ENCODE assay signal across 8 cellular contexts in genomic region chr6:135506270-135506997, GRCh38. TPM values are rescaled to one million over a fixed set of nuclear protein-coding genes. Genes with fewer than 3 reads are reported as not detected.
A peak's percentile ranks its signal among the peaks of the same experiment; 100 is the strongest.
DNase-seq lines count a peak whose midpoint lies in the region; ATAC-seq and TF ChIP-seq lines count a peak whose summit lies in the region.

No MANE protein-coding gene starts in this region.

- no peaks in the 10 kb centered on the region for H3K9me3 Mint-ChIP-seq in immature natural killer cell

- H3K27me3 ChIP-seq in adrenal gland (no peaks in the 10 kb centered on the region), tibial artery (no peaks in the 10 kb centered on the region)

- DNase-seq in DMS 273 (lab: John Stamatoyannopoulos, UW; ENCODE audit: unreplicated experiment) (peak; percentile 74), NCI-H2227 treated with DMSO at 0.1 percent for 48 hours (lab: John Stamatoyannopoulos, UW) (peak; percentile 28), adrenal gland (no peak), immature natural killer cell (peak; percentile 41 to 58 (median 52)), tibial artery (no peak), amygdala (lab: John Stamatoyannopoulos, UW) (no peak)

- H3K36me3 ChIP-seq in adrenal gland (replicated peaks in 1 of 2): no peaks in the 10 kb centered on the region
- H3K36me3 ChIP-seq in tibial artery: no peaks in the 10 kb centered on the region

- H3K27ac ChIP-seq in adrenal gland (no peak overlapping the region), tibial artery (no peak overlapping the region)

- H3K4me1 Mint-ChIP-seq in immature natural killer cell: peaks cover 6 to 11% of the 10 kb centered on the region in 2 donors

- H3K27me3 Mint-ChIP-seq in immature natural killer cell (ENCODE audit: low read depth in 3 of 3): peaks cover 0 to 1% (median 1%) of the 10 kb centered on the region in 3 donors

- H3K4me1 ChIP-seq in adrenal gland (replicated peaks in 1 of 2) (no peaks in the 10 kb centered on the region), tibial artery (no peaks in the 10 kb centered on the region)

- no peaks in the 10 kb centered on the region for H3K36me3 Mint-ChIP-seq in immature natural killer cell

- H3K9me3 ChIP-seq in adrenal gland (replicated peaks in 1 of 3) (no peaks in the 10 kb centered on the region), tibial artery (no peaks in the 10 kb centered on the region)

- TF ChIP-seq POLR2A in adrenal gland (IDR thresholded peaks at IDR 0.05): no peak

- H3K4me3 ChIP-seq in adrenal gland (no peak overlapping the region), tibial artery (no peak overlapping the region)

- peak overlapping the region; percentile 40 to 70 (median 53) for H3K4me3 Mint-ChIP-seq in immature natural killer cell

- ATAC-seq in GM19023 (IDR thresholded peaks at IDR 0.05; ENCODE audit: unreplicated experiment): peak; percentile 88
- ATAC-seq in HG03097 (IDR thresholded peaks at IDR 0.05; ENCODE audit: low FRiP score, unreplicated experiment): peak; percentile 90

- TF ChIP-seq CTCF in adrenal gland (IDR thresholded peaks at IDR 0.05): peak; percentile 17 to 60 (median 56)
- TF ChIP-seq CTCF in tibial artery (IDR thresholded peaks at IDR 0.05): peak; percentile 41 to 46

- H3K27ac Mint-ChIP-seq in immature natural killer cell: peak overlapping the region; percentile 34 to 75 (median 47)

- intact Hi-C loops in adrenal gland (cut with DNase I): loop anchor here in 1 of 2 donors (10.0 kb wide), 1 partner anchor 728 kb away; no protein-coding TSS in a partner anchor
- intact Hi-C loops in tibial artery (cut with DNase I; ENCODE audit: low total_unique reads): loop anchor here (5.0 kb wide), 1 partner anchor 721 kb away; no protein-coding TSS in a partner anchor

- 61 to 70% (median 69%) methylated on average over 4 of the region's 4 CpGs for WGBS in adrenal gland, 4 donors

RNA-seq across cellular contexts. Expression of gene AHI1, which starts 8.9 kb away (rescaled TPM):
- 10 to 100 TPM in 7 of 8 donors, 1 to 10 TPM in 1; 9.2 to 68.7 (median 33.5) TPM for total RNA-seq in adrenal gland
- polyA plus RNA-seq in adrenal gland: 10 to 100 TPM; 27.7 to 45.0 (median 35.2) TPM
- 1 to 10 TPM; 1.5 to 4.9 (median 4.5) TPM for polyA plus RNA-seq in immature natural killer cell

Comparison
In these comparisons a context has a peak if more than half of its experiments do, and no peak if none do; other contexts are left out.
1. DNase-seq: peak in DMS 273 (single experiment), NCI-H2227 treated with DMSO at 0.1 percent for 48 hours (single experiment) and immature natural killer cell (3 of 3); none in adrenal gland (0 of 7), tibial artery (0 of 2) and amygdala (0 of 56).
2. RNA of gene AHI1, which starts 8.9 kb away (polyA plus RNA-seq): 27.7 to 45.0 TPM in adrenal gland; 1.5 to 4.9 TPM in immature natural killer cell; every median in the first group is over 4 times any median in the second.